Comparison of ENCODE assay signal across 16 cellular contexts in the genomic region with DNA sequence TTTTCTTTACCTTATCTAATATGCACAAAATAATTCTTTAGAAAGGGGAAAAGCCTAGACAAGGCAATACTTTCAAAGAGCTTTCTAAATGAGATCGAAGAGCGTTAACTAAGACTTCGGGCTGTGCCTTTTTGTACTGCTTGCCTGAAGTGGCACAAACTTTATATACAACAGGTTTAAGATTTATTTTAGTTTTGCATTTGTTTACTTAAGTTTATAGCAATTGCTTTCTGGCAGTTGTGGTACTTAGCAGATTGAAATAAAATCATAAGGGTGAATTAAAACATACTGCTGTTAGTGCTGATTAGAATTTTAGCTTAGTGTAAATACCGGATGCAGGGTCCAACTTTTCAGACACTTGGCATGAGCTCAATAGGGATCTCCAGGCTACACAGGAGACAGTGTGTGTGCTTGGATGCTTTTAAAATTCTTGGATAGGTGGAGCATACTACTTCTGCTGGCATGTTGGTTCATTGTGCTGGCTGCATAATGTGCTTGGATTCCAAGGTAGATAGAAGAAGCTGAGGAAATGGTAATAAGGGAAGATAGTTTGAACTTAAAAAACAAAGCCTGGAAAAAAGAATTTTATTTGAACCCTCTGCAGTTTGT.
DNase-seq lines count a peak whose midpoint lies in the region; ATAC-seq and TF ChIP-seq lines count a peak whose summit lies in the region.
"Had no signal": no experiment of that assay in that cellular context is flagged by ENCODE, and none has a peak within 500 bp of the region (broad histone marks: within the 10 kb centered on the region; RNA-seq: fewer than 3 reads in every experiment).

No MANE protein-coding gene starts in this region.

- H3K4me3 ChIP-seq in epithelial cell of esophagus (ENCODE audit: low read length) (peak overlapping the region; percentile 8), tibial artery (peak overlapping the region; percentile 13 to 30), HAP-1 (no peak overlapping the region)

- H3K36me3 ChIP-seq in tibial artery (no peaks in the 10 kb centered on the region), HAP-1 (replicated peaks) (no peaks in the 10 kb centered on the region)

- no peaks in the 10 kb centered on the region for H3K9me3 ChIP-seq in tibial artery
- no peaks in the 10 kb centered on the region for H3K9me3 ChIP-seq in HAP-1

- peak; percentile 67 for DNase-seq in NCI-H69 (lab: John Stamatoyannopoulos, UW)
- DNase-seq in epithelial cell of esophagus (ENCODE audit: low read depth) = no peak
- DNase-seq in mesothelial cell of epicardium (ENCODE audit: low spot score in 2 of 2, unreplicated experiment in 2 of 2) = no peak
- DNase-seq in tibial artery = no peak
- no peak for DNase-seq in activated naive CD4-positive, alpha-beta T cell treated with Interleukin-2 at 50 U/mL for 16 hours
- no peak for DNase-seq in natural killer cell treated with Interleukin-12 subunit alpha and Interleukin-12 subunit beta and Interleukin-15 and Interleukin-18, amount 100 ng/mL, for 72 hours (ENCODE audit: low spot score)
- DNase-seq in stimulated activated naive CD8-positive, alpha-beta T cell treated with anti-CD3 and anti-CD28 coated beads, Interleukin-15, amount 100 ng/mL, for 72 hours = no peak
- DNase-seq in HAP-1 (ENCODE audit: low spot score in 2 of 2) = no peak
- DNase-seq: activated CD8-positive, alpha-beta T cell treated with anti-CD3 and anti-CD28 coated beads for 36 hours; activated effector memory CD4-positive, alpha-beta T cell treated with Interleukin-2 at 50 U/mL for 16 hours; cerebellar nuclear complex; COR-L47; immature natural killer cell; NCI-H2171; stimulated activated CD4-positive, alpha-beta T cell treated with anti-CD3 and anti-CD28 coated beads, Interleukin-1b, Interleukin-23, amount 100 ng/mL, for 48 hours; stimulated activated naive CD4-positive, alpha-beta T cell treated with Interleukin-2 at 50 U/mL for 16 hours had no signal

- H3K27me3 Mint-ChIP-seq in mesothelial cell of epicardium (ENCODE audit: low read depth) = no peaks in the 10 kb centered on the region
- peaks cover 0 to 12% of the 10 kb centered on the region in 2 donors for H3K27me3 Mint-ChIP-seq in natural killer cell treated with Interleukin-12 subunit alpha and Interleukin-12 subunit beta and Interleukin-15 and Interleukin-18, amount 100 ng/mL, for 72 hours
- H3K27me3 Mint-ChIP-seq in stimulated activated naive CD8-positive, alpha-beta T cell treated with anti-CD3 and anti-CD28 coated beads, Interleukin-15, amount 100 ng/mL, for 72 hours = no peaks in the 10 kb centered on the region

- H3K4me3 Mint-ChIP-seq in mesothelial cell of epicardium = no peak overlapping the region
- H3K4me3 Mint-ChIP-seq in natural killer cell treated with Interleukin-12 subunit alpha and Interleukin-12 subunit beta and Interleukin-15 and Interleukin-18, amount 100 ng/mL, for 72 hours = no peak overlapping the region
- H3K4me3 Mint-ChIP-seq in stimulated activated naive CD8-positive, alpha-beta T cell treated with anti-CD3 and anti-CD28 coated beads, Interleukin-15, amount 100 ng/mL, for 72 hours = no peak overlapping the region
- H3K4me3 Mint-ChIP-seq: activated CD8-positive, alpha-beta T cell treated with anti-CD3 and anti-CD28 coated beads for 36 hours; immature natural killer cell had no signal

- TF ChIP-seq CTCF in epithelial cell of esophagus (IDR thresholded peaks at IDR 0.05; ENCODE audit: insufficient read depth, low read depth, low read length, missing control alignments) = no peak
- no peak for TF ChIP-seq CTCF in mesothelial cell of epicardium (IDR thresholded peaks at IDR 0.05; ENCODE audit: unreplicated experiment)
- no peak for TF ChIP-seq CTCF in tibial artery (IDR thresholded peaks at IDR 0.05)

- no peaks in the 10 kb centered on the region for H3K27me3 ChIP-seq in tibial artery
- H3K27me3 ChIP-seq in HAP-1 (ENCODE audit: low read depth) = no peaks in the 10 kb centered on the region

- in situ Hi-C loops in HAP-1 (cut with MboI; ENCODE audit: low sequenced_read_pairs) = no loop called here

- H3K4me1 Mint-ChIP-seq in mesothelial cell of epicardium = peaks cover 57% of the 10 kb centered on the region
- H3K4me1 Mint-ChIP-seq in natural killer cell treated with Interleukin-12 subunit alpha and Interleukin-12 subunit beta and Interleukin-15 and Interleukin-18, amount 100 ng/mL, for 72 hours (ENCODE audit: low read depth in 2 of 2) = peaks cover 0 to 2% of the 10 kb centered on the region in 2 donors
- H3K4me1 Mint-ChIP-seq in stimulated activated naive CD8-positive, alpha-beta T cell treated with anti-CD3 and anti-CD28 coated beads, Interleukin-15, amount 100 ng/mL, for 72 hours = peaks cover 6% of the 10 kb centered on the region
- H3K4me1 Mint-ChIP-seq: immature natural killer cell had no signal

- peak overlapping the region; percentile 33 to 46 for H3K27ac ChIP-seq in tibial artery

- peaks cover 13% of the 10 kb centered on the region for H3K9me3 Mint-ChIP-seq in mesothelial cell of epicardium
- no peaks in the 10 kb centered on the region for H3K9me3 Mint-ChIP-seq in natural killer cell treated with Interleukin-12 subunit alpha and Interleukin-12 subunit beta and Interleukin-15 and Interleukin-18, amount 100 ng/mL, for 72 hours
- H3K9me3 Mint-ChIP-seq in stimulated activated naive CD8-positive, alpha-beta T cell treated with anti-CD3 and anti-CD28 coated beads, Interleukin-15, amount 100 ng/mL, for 72 hours = no peaks in the 10 kb centered on the region
- H3K9me3 Mint-ChIP-seq: activated CD8-positive, alpha-beta T cell treated with anti-CD3 and anti-CD28 coated beads for 36 hours; immature natural killer cell had no signal

- H3K4me1 ChIP-seq in tibial artery = peaks cover 0 to 49% (median 20%) of the 10 kb centered on the region in 4 donors
- H3K4me1 ChIP-seq in HAP-1 = peaks cover 14% of the 10 kb centered on the region

- intact Hi-C loops in tibial artery (cut with DNase I; ENCODE audit: low total_unique reads) = no loop called here

- peak overlapping the region; percentile 52 for H3K27ac Mint-ChIP-seq in mesothelial cell of epicardium
- no peak overlapping the region for H3K27ac Mint-ChIP-seq in natural killer cell treated with Interleukin-12 subunit alpha and Interleukin-12 subunit beta and Interleukin-15 and Interleukin-18, amount 100 ng/mL, for 72 hours
- no peak overlapping the region for H3K27ac Mint-ChIP-seq in stimulated activated naive CD8-positive, alpha-beta T cell treated with anti-CD3 and anti-CD28 coated beads, Interleukin-15, amount 100 ng/mL, for 72 hours
- H3K27ac Mint-ChIP-seq: activated CD8-positive, alpha-beta T cell treated with anti-CD3 and anti-CD28 coated beads for 36 hours; immature natural killer cell had no signal

- peaks cover 4% of the 10 kb centered on the region for H3K36me3 Mint-ChIP-seq in mesothelial cell of epicardium
- no peaks in the 10 kb centered on the region for H3K36me3 Mint-ChIP-seq in natural killer cell treated with Interleukin-12 subunit alpha and Interleukin-12 subunit beta and Interleukin-15 and Interleukin-18, amount 100 ng/mL, for 72 hours
- H3K36me3 Mint-ChIP-seq: immature natural killer cell had no signal

- no peak for ATAC-seq in natural killer cell treated with Interleukin-12 subunit alpha and Interleukin-12 subunit beta and Interleukin-15 and Interleukin-18, amount 100 ng/mL, for 72 hours
- no peak for ATAC-seq in stimulated activated naive CD8-positive, alpha-beta T cell treated with anti-CD3 and anti-CD28 coated beads, Interleukin-15, amount 100 ng/mL, for 72 hours
- ATAC-seq: activated CD8-positive, alpha-beta T cell treated with anti-CD3 and anti-CD28 coated beads for 36 hours had no signal
